15 cellular contexts compared by ENCODE assay signal in genomic region chr11:94147433-94147845, GRCh38. TPM values are rescaled to one million over a fixed set of nuclear protein-coding genes. Genes with fewer than 3 reads are reported as not detected.
DNase-seq lines count a peak whose midpoint lies in the region; ATAC-seq lines count a peak whose summit lies in the region.
"Had no signal": no experiment of that assay in that cellular context is flagged by ENCODE, and none has a peak within 500 bp of the region (broad histone marks: within the 10 kb centered on the region; RNA-seq: fewer than 3 reads in every experiment).

No MANE protein-coding gene starts in this region.

- H3K27me3 Mint-ChIP-seq in activated CD4-positive, alpha-beta T cell treated with anti-CD3 and anti-CD28 coated beads, Interleukin-2, amount 10 ng/mL, durations not matched to agents 7 days and 5 days: no peaks in the 10 kb centered on the region
- no peaks in the 10 kb centered on the region for H3K27me3 Mint-ChIP-seq in naive thymus-derived CD4-positive, alpha-beta T cell
- H3K27me3 Mint-ChIP-seq: dendritic cell treated with granulocyte-macrophage colony-stimulating factor and Interleukin-4, amounts not matched to agents 40 ng/mL and 50 ng/mL, for 4 days had no signal

- no peaks in the 10 kb centered on the region for H3K9me3 ChIP-seq in naive thymus-derived CD4-positive, alpha-beta T cell (ENCODE audit: control insufficient read depth in 2 of 3, low read length in 3 of 3)

- no peak for DNase-seq in activated CD4-positive, CD25-positive, alpha-beta regulatory T cell (lab: John Stamatoyannopoulos, UW)
- DNase-seq in activated CD4-positive, alpha-beta T cell treated with anti-CD3 and anti-CD28 coated beads, Interleukin-2, amount 10 ng/mL, durations not matched to agents 7 days and 5 days: peak; percentile 15
- DNase-seq in naive thymus-derived CD4-positive, alpha-beta T cell: peak in 2 of 9 donors; percentile 18 to 30
- DNase-seq in GOT3 (lab: John Stamatoyannopoulos, UW) (no peak), NCI-H82 treated with DMSO at 0.1 percent for 48 hours (lab: John Stamatoyannopoulos, UW; ENCODE audit: unreplicated experiment) (no peak), HK-2 (ENCODE audit: unreplicated experiment) (no peak)
- DNase-seq: DMS 273 treated with DMSO at 0.1 percent for 48 hours, mesendoderm, NCI-H1436 treated with DMSO at 0.1 percent for 48 hours had no signal

- intact Hi-C loops in naive thymus-derived CD4-positive, alpha-beta T cell (cut with micrococcal nuclease): loop anchor here (2.0 kb wide), 2 partner anchors 17 to 19 kb away; partner anchors contain the start of gene PANX1 (in 1 of the 2)

- no peaks in the 10 kb centered on the region for H3K36me3 ChIP-seq in naive thymus-derived CD4-positive, alpha-beta T cell (ENCODE audit: control insufficient read depth in 2 of 3, insufficient read depth in 3 of 3, low read length in 3 of 3)

- H3K9me3 Mint-ChIP-seq in activated CD4-positive, alpha-beta T cell treated with anti-CD3 and anti-CD28 coated beads, Interleukin-2, amount 10 ng/mL, durations not matched to agents 7 days and 5 days: no peaks in the 10 kb centered on the region
- no peaks in the 10 kb centered on the region for H3K9me3 Mint-ChIP-seq in naive thymus-derived CD4-positive, alpha-beta T cell
- H3K9me3 Mint-ChIP-seq: dendritic cell treated with granulocyte-macrophage colony-stimulating factor and Interleukin-4, amounts not matched to agents 40 ng/mL and 50 ng/mL, for 4 days; GM23338 had no signal

- H3K4me1 Mint-ChIP-seq in activated CD4-positive, alpha-beta T cell treated with anti-CD3 and anti-CD28 coated beads, Interleukin-2, amount 10 ng/mL, durations not matched to agents 7 days and 5 days: peaks cover 49% of the 10 kb centered on the region
- H3K4me1 Mint-ChIP-seq in naive thymus-derived CD4-positive, alpha-beta T cell: peaks cover 53 to 88% (median 81%) of the 10 kb centered on the region in 7 donors

- H3K4me1 ChIP-seq in naive thymus-derived CD4-positive, alpha-beta T cell (ENCODE audit: control insufficient read depth in 2 of 2, insufficient read depth in 2 of 2, low read length in 2 of 2): peaks cover 0 to 8% of the 10 kb centered on the region in 2 donors

- CTCF ChIA-PET in activated CD4-positive, alpha-beta T cell treated with anti-CD3 and anti-CD28 coated beads, Interleukin-2, amount 10 ng/mL, durations not matched to agents 7 days and 5 days (lab: Charles Lee): no interaction called here
- CTCF ChIA-PET in naive thymus-derived CD4-positive, alpha-beta T cell (lab: Charles Lee): no interaction called here

- H3K27ac ChIP-seq in naive thymus-derived CD4-positive, alpha-beta T cell (ENCODE audit: low read depth, low read length): no peak overlapping the region
- H3K27ac ChIP-seq: VCaP had no signal

- no peaks in the 10 kb centered on the region for H3K36me3 Mint-ChIP-seq in activated CD4-positive, alpha-beta T cell treated with anti-CD3 and anti-CD28 coated beads, Interleukin-2, amount 10 ng/mL, durations not matched to agents 7 days and 5 days (ENCODE audit: low read depth)
- H3K36me3 Mint-ChIP-seq in naive thymus-derived CD4-positive, alpha-beta T cell: peaks cover 0 to 3% (median 0%) of the 10 kb centered on the region in 5 donors

- H3K4me3 Mint-ChIP-seq in activated CD4-positive, alpha-beta T cell treated with anti-CD3 and anti-CD28 coated beads, Interleukin-2, amount 10 ng/mL, durations not matched to agents 7 days and 5 days: no peak overlapping the region
- peak overlapping the region; percentile 1 to 58 (median 30) for H3K4me3 Mint-ChIP-seq in naive thymus-derived CD4-positive, alpha-beta T cell
- H3K4me3 Mint-ChIP-seq: dendritic cell treated with granulocyte-macrophage colony-stimulating factor and Interleukin-4, amounts not matched to agents 40 ng/mL and 50 ng/mL, for 4 days; GM23338 had no signal

- no peak overlapping the region for H3K27ac Mint-ChIP-seq in activated CD4-positive, alpha-beta T cell treated with anti-CD3 and anti-CD28 coated beads, Interleukin-2, amount 10 ng/mL, durations not matched to agents 7 days and 5 days
- H3K27ac Mint-ChIP-seq in naive thymus-derived CD4-positive, alpha-beta T cell: peak overlapping the region in 4 of 9 donors; percentile 7 to 75 (median 22)
- H3K27ac Mint-ChIP-seq: dendritic cell treated with granulocyte-macrophage colony-stimulating factor and Interleukin-4, amounts not matched to agents 40 ng/mL and 50 ng/mL, for 4 days; GM23338 had no signal

- POLR2A ChIA-PET in activated CD4-positive, alpha-beta T cell treated with anti-CD3 and anti-CD28 coated beads, Interleukin-2, amount 10 ng/mL, durations not matched to agents 7 days and 5 days (lab: Charles Lee): no interaction called here
- POLR2A ChIA-PET in naive thymus-derived CD4-positive, alpha-beta T cell (lab: Charles Lee): no interaction called here

- no peaks in the 10 kb centered on the region for H3K27me3 ChIP-seq in naive thymus-derived CD4-positive, alpha-beta T cell (ENCODE audit: control insufficient read depth in 2 of 2, insufficient read depth in 2 of 2, low read length in 2 of 2)

- H3K4me3 ChIP-seq in naive thymus-derived CD4-positive, alpha-beta T cell (ENCODE audit: low read length): no peak overlapping the region
- H3K4me3 ChIP-seq: GM23338 had no signal

- peak; percentile 27 to 46 for ATAC-seq in activated CD4-positive, CD25-positive, alpha-beta regulatory T cell treated with anti-CD3 and anti-CD28 coated beads, Interleukin-2, amount 50 U/mL, for 24 hours
- ATAC-seq in HG02852 (IDR thresholded peaks at IDR 0.05; ENCODE audit: unreplicated experiment): peak; percentile 54
- peak; percentile 37 for ATAC-seq in naive thymus-derived CD4-positive, alpha-beta T cell
- ATAC-seq: GM23338, Right ventricle myocardium inferior had no signal

RNA-seq across cellular contexts. Expression of gene PANX1, which starts 18.8 kb away (rescaled TPM):
- total RNA-seq in activated CD4-positive, alpha-beta T cell treated with anti-CD3 and anti-CD28 coated beads, Interleukin-2, amount 10 ng/mL, durations not matched to agents 7 days and 5 days: 10 to 100 TPM; 13.2 to 13.9 TPM
- 10 to 100 TPM in 1 of 5 experiments, 1 to 10 TPM in 4; 5.6 to 14.8 (median 6.1) TPM for total RNA-seq in naive thymus-derived CD4-positive, alpha-beta T cell
- polyA plus RNA-seq in naive thymus-derived CD4-positive, alpha-beta T cell: 1 to 10 TPM; 3.9 to 5.8 TPM
